28 cellular contexts compared by ENCODE assay signal in the genomic region with DNA sequence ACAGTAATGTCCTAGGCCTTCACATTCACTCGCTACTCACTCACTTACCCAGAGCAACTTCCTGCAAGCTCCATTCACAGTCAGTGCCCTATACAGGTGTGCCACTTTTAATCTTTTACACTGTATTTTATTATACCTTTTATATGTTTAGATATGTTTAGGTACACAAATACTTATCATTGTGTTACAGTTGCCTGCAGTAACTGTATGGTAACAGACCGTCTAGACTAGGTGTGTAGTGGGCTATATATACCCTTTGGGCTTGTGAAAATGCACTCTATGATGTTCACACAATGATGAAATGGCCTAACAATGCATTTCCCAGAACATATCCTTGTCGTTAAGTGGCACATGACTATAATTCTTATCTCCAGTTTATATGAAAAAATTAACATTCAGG.
"Had no signal": no experiment of that assay in that cellular context is flagged by ENCODE, and none has a peak within 500 bp of the region (broad histone marks: within the 10 kb centered on the region; RNA-seq: fewer than 3 reads in every experiment).

No MANE protein-coding gene starts in this region.

- ATAC-seq: heart left ventricle; left lobe of liver; left ventricle myocardium superior; lower lobe of right lung; natural killer cell; right cardiac atrium; sciatic nerve; stimulated activated effector memory CD8-positive, alpha-beta T cell treated with anti-CD3 and anti-CD28 coated beads, Interleukin-12 subunit alpha, Interleukin-12 subunit beta, amount 100 ng/mL, for 72 hours had no signal

- H3K27me3 ChIP-seq: heart left ventricle, hepatocyte, neutrophil, spleen, suprapubic skin, tibial artery, uterus had no signal

- DNase-seq: heart left ventricle; islet precursor cell; left ventricle myocardium superior; lower lobe of right lung; mammary epithelial cell; mesenchymal stem cell; naive B cell; natural killer cell; nephron progenitor cell; occipital lobe; posterior cingulate gyrus; retina; right cardiac atrium; spleen; stimulated activated CD4-positive, alpha-beta T cell treated with anti-CD3 and anti-CD28 coated beads, Interleukin-4, amount 100 ng/mL, for 24 hours; stimulated activated naive CD4-positive, alpha-beta T cell; tibial artery; uterus had no signal

- H3K9me3 ChIP-seq: heart left ventricle, lower lobe of right lung, neutrophil, prostate gland, spleen, suprapubic skin, thoracic aorta, tibial artery, uterus had no signal

- H3K4me3 ChIP-seq: heart left ventricle, hepatocyte, lower lobe of right lung, neural progenitor cell, prostate gland, skin epidermis, spleen, suprapubic skin, thoracic aorta, tibial artery, uterus had no signal

- H3K27ac ChIP-seq: heart left ventricle, hepatocyte, lower lobe of right lung, neural progenitor cell, neutrophil, prostate gland, spleen, suprapubic skin, thoracic aorta, tibial artery, uterus had no signal

- H3K36me3 ChIP-seq: heart left ventricle, lower lobe of right lung, neural progenitor cell, neutrophil, prostate gland, spleen, suprapubic skin, thoracic aorta, tibial artery, uterus had no signal

- H3K4me1 ChIP-seq: lower lobe of right lung, prostate gland, tibial artery, uterus had no signal
